Comparison of ENCODE assay signal across 13 cellular contexts in genomic region chr19:47776568-47776967, GRCh38. TPM values are rescaled to one million over a fixed set of nuclear protein-coding genes. Genes with fewer than 3 reads are reported as not detected.
DNase-seq lines count a peak whose midpoint lies in the region; ATAC-seq and TF ChIP-seq lines count a peak whose summit lies in the region.
"Had no signal": no experiment of that assay in that cellular context is flagged by ENCODE, and none has a peak within 500 bp of the region (broad histone marks: within the 10 kb centered on the region; RNA-seq: fewer than 3 reads in every experiment).

No MANE protein-coding gene starts in this region.

- no peak for DNase-seq in activated CD4-positive, alpha-beta T cell treated with anti-CD3 and anti-CD28 coated beads for 36 hours
- DNase-seq in activated CD4-positive, alpha-beta T cell treated with anti-CD3 and anti-CD28 coated beads for 1 hour, result no peak
- peak; percentile 52 for DNase-seq in SHP77 treated with DMSO at 0.1 percent for 48 hours (lab: John Stamatoyannopoulos, UW)
- no peak for DNase-seq in NK-92 (lab: John Stamatoyannopoulos, UW; ENCODE audit: unreplicated experiment)
- no peak for DNase-seq in CD8-positive, alpha-beta T cell
- DNase-seq: activated naive CD8-positive, alpha-beta T cell treated with anti-CD3 and anti-CD28 coated beads, Interleukin-2, amount 10 ng/mL, durations not matched to agents 7 days and 5 days; KG1; stimulated activated CD8-positive, alpha-beta memory T cell treated with anti-CD3 and anti-CD28 coated beads, Interleukin-4, amount 100 ng/mL, for 48 hours had no signal

- H3K27ac Mint-ChIP-seq in activated CD4-positive, alpha-beta T cell treated with anti-CD3 and anti-CD28 coated beads for 36 hours, result peak overlapping the region; percentile 0
- no peak overlapping the region for H3K27ac Mint-ChIP-seq in CD8-positive, alpha-beta T cell
- H3K27ac Mint-ChIP-seq: activated naive CD8-positive, alpha-beta T cell treated with anti-CD3 and anti-CD28 coated beads, Interleukin-2, amount 10 ng/mL, durations not matched to agents 7 days and 5 days had no signal

- H3K27ac ChIP-seq in layer of hippocampus (ENCODE audit: low read depth, low read length) (peak overlapping the region; percentile 66), thymus (ENCODE audit: low read depth) (peak overlapping the region; percentile 18)
- H3K27ac ChIP-seq in CD8-positive, alpha-beta T cell (ENCODE audit: low read depth, low read length), result no peak overlapping the region

- peaks cover 18% of the 10 kb centered on the region for H3K4me1 Mint-ChIP-seq in activated CD4-positive, alpha-beta T cell treated with anti-CD3 and anti-CD28 coated beads for 36 hours
- H3K4me1 Mint-ChIP-seq in CD8-positive, alpha-beta T cell (ENCODE audit: low read depth), result peaks cover 22% of the 10 kb centered on the region

- H3K27me3 ChIP-seq in layer of hippocampus (ENCODE audit: control insufficient read depth, insufficient read depth, low read length) (no peaks in the 10 kb centered on the region), thymus (ENCODE audit: control insufficient read depth, insufficient read depth) (no peaks in the 10 kb centered on the region)
- no peaks in the 10 kb centered on the region for H3K27me3 ChIP-seq in CD8-positive, alpha-beta T cell (ENCODE audit: insufficient read depth, low read length)

- H3K27me3 Mint-ChIP-seq in activated CD4-positive, alpha-beta T cell treated with anti-CD3 and anti-CD28 coated beads for 36 hours, result no peaks in the 10 kb centered on the region
- H3K27me3 Mint-ChIP-seq in CD8-positive, alpha-beta T cell (ENCODE audit: low read depth), result no peaks in the 10 kb centered on the region
- H3K27me3 Mint-ChIP-seq: activated naive CD8-positive, alpha-beta T cell treated with anti-CD3 and anti-CD28 coated beads, Interleukin-2, amount 10 ng/mL, durations not matched to agents 7 days and 5 days had no signal

- H3K4me1 ChIP-seq in thymus (ENCODE audit: control insufficient read depth, insufficient read depth, low read length), result peaks cover 11% of the 10 kb centered on the region
- peaks cover 22% of the 10 kb centered on the region for H3K4me1 ChIP-seq in CD8-positive, alpha-beta T cell (ENCODE audit: insufficient read depth, low read length)

- H3K36me3 ChIP-seq in thymus (ENCODE audit: control insufficient read depth, insufficient read depth), result peaks cover 9% of the 10 kb centered on the region
- H3K36me3 ChIP-seq in CD8-positive, alpha-beta T cell (ENCODE audit: insufficient read depth, low read length), result no peaks in the 10 kb centered on the region

- H3K4me3 ChIP-seq in thymus (ENCODE audit: low read length), result no peak overlapping the region
- H3K4me3 ChIP-seq in CD8-positive, alpha-beta T cell (ENCODE audit: low read depth, low read length), result no peak overlapping the region
- H3K4me3 ChIP-seq: GM12878 had no signal

- peaks cover 14% of the 10 kb centered on the region for H3K36me3 Mint-ChIP-seq in activated CD4-positive, alpha-beta T cell treated with anti-CD3 and anti-CD28 coated beads for 36 hours (ENCODE audit: low read depth)
- peaks cover 13% of the 10 kb centered on the region for H3K36me3 Mint-ChIP-seq in CD8-positive, alpha-beta T cell

- H3K4me3 Mint-ChIP-seq in activated CD4-positive, alpha-beta T cell treated with anti-CD3 and anti-CD28 coated beads for 36 hours, result no peak overlapping the region
- H3K4me3 Mint-ChIP-seq in CD8-positive, alpha-beta T cell, result no peak overlapping the region

- H3K9me3 ChIP-seq in thymus (ENCODE audit: control insufficient read depth), result no peaks in the 10 kb centered on the region
- no peaks in the 10 kb centered on the region for H3K9me3 ChIP-seq in CD8-positive, alpha-beta T cell (ENCODE audit: low read length)

- ATAC-seq in activated CD4-positive, alpha-beta T cell treated with anti-CD3 and anti-CD28 coated beads for 36 hours, result no peak
- no peak for ATAC-seq in CD8-positive, alpha-beta T cell
- ATAC-seq in GM19455 (IDR thresholded peaks at IDR 0.05; ENCODE audit: unreplicated experiment), result no peak
- ATAC-seq: GM12878, HCT116 had no signal

- CTCF ChIA-PET in activated CD4-positive, alpha-beta T cell treated with anti-CD3 and anti-CD28 coated beads for 36 hours (lab: Charles Lee), result interaction anchor here (0.6 to 3.4 kb wide), 5 partner anchors 10 to 479 kb away, joined by 3 to 18 read pairs (median 3); no protein-coding TSS in a partner anchor
- CTCF ChIA-PET in CD8-positive, alpha-beta T cell (lab: Charles Lee), result interaction anchor here (0.7 to 0.9 kb wide), 2 partner anchors 15 to 16 kb away, joined by 3 read pairs; no protein-coding TSS in a partner anchor

- TF ChIP-seq CTCF in CD8-positive, alpha-beta T cell (IDR thresholded peaks at IDR 0.05), result no peak

- intact Hi-C loops in activated CD4-positive, alpha-beta T cell treated with anti-CD3 and anti-CD28 coated beads for 36 hours (cut with DNase I, micrococcal nuclease), result no loop called here
- intact Hi-C loops in CD8-positive, alpha-beta T cell (cut with DNase I, micrococcal nuclease), result no loop called here

- 92% methylated on average over 4 of the region's 4 CpGs for WGBS in thymus

- no peaks in the 10 kb centered on the region for H3K9me3 Mint-ChIP-seq in activated CD4-positive, alpha-beta T cell treated with anti-CD3 and anti-CD28 coated beads for 36 hours (ENCODE audit: low read depth)
- H3K9me3 Mint-ChIP-seq in CD8-positive, alpha-beta T cell, result no peaks in the 10 kb centered on the region
- H3K9me3 Mint-ChIP-seq: activated naive CD8-positive, alpha-beta T cell treated with anti-CD3 and anti-CD28 coated beads, Interleukin-2, amount 10 ng/mL, durations not matched to agents 7 days and 5 days had no signal

- POLR2A ChIA-PET in activated CD4-positive, alpha-beta T cell treated with anti-CD3 and anti-CD28 coated beads for 36 hours (lab: Charles Lee), result no interaction called here
- POLR2A ChIA-PET in CD8-positive, alpha-beta T cell (lab: Charles Lee), result interaction anchor here (1.1 kb wide), 1 partner anchor 166 kb away, joined by 3 read pairs; no protein-coding TSS in a partner anchor

RNA-seq across cellular contexts. Expression of gene SELENOW, which starts 1.9 kb away (rescaled TPM):
- total RNA-seq in activated CD4-positive, alpha-beta T cell treated with anti-CD3 and anti-CD28 coated beads for 36 hours, result 100 to 1,000 TPM; 150 to 178 TPM
- polyA plus RNA-seq in thymus, result 349 TPM
- 10 to 100 TPM; 64.9 to 68.1 TPM for total RNA-seq in CD8-positive, alpha-beta T cell

RNA-seq across cellular contexts. Expression of gene TPRX1, which starts 27.8 kb away (rescaled TPM):
- total RNA-seq in activated CD4-positive, alpha-beta T cell treated with anti-CD3 and anti-CD28 coated beads for 36 hours, result not detected
- not detected for polyA plus RNA-seq in thymus
- not detected for total RNA-seq in CD8-positive, alpha-beta T cell
- total RNA-seq: activated naive CD8-positive, alpha-beta T cell treated with anti-CD3 and anti-CD28 coated beads, Interleukin-2, amount 10 ng/mL, durations not matched to agents 7 days and 5 days; GM12878 had no signal
- polyA plus RNA-seq: GM12878 had no signal

RNA-seq across cellular contexts. Expression of gene NOP53, which starts 31.2 kb away (rescaled TPM):
- total RNA-seq in activated CD4-positive, alpha-beta T cell treated with anti-CD3 and anti-CD28 coated beads for 36 hours, result 100 to 1,000 TPM; 317 to 374 TPM
- 621 TPM for polyA plus RNA-seq in thymus
- total RNA-seq in CD8-positive, alpha-beta T cell, result 100 to 1,000 TPM; 924 to 926 TPM

RNA-seq across cellular contexts. Expression of gene CRX, which starts 45.2 kb away (rescaled TPM):
- total RNA-seq in activated CD4-positive, alpha-beta T cell treated with anti-CD3 and anti-CD28 coated beads for 36 hours, result not detected
- 0.05 TPM for polyA plus RNA-seq in thymus
- not detected for total RNA-seq in CD8-positive, alpha-beta T cell
- total RNA-seq: GM12878 had no signal
- polyA plus RNA-seq: GM12878 had no signal
